In genomic region chr5:32552936-32553335, GRCh38 we compare ENCODE assay signal across 32 cellular contexts.
"Had no signal": no experiment of that assay in that cellular context is flagged by ENCODE, and none has a peak within 500 bp of the region (broad histone marks: within the 10 kb centered on the region; RNA-seq: fewer than 3 reads in every experiment).

No MANE protein-coding gene starts in this region.

- H3K4me1 ChIP-seq: adrenal gland, body of pancreas, breast epithelium had no signal

- H3K36me3 ChIP-seq: adrenal gland, brain microvascular endothelial cell, breast epithelium had no signal

- ATAC-seq: activated CD4-positive, alpha-beta T cell treated with anti-CD3 and anti-CD28 coated beads for 36 hours; activated CD8-positive, alpha-beta T cell treated with anti-CD3 and anti-CD28 coated beads for 36 hours; activated naive CD4-positive, alpha-beta T cell treated with anti-CD3 and anti-CD28 coated beads, Interleukin-2, amount 50 U/mL, for 72 hours; activated T-cell treated with anti-CD3 and anti-CD28 coated beads, Interleukin-2, amount 50 U/mL, for 4 hours; activated T-cell treated with anti-CD3 and anti-CD28 coated beads, Interleukin-2, amount 50 U/mL, for 72 hours; activated T-helper 17 cell treated with anti-CD3 and anti-CD28 coated beads, Interleukin-2, amount 50 U/mL, for 72 hours; body of pancreas had no signal

- H3K27ac ChIP-seq: adrenal gland, body of pancreas, brain microvascular endothelial cell, breast epithelium, VCaP had no signal

- H3K27me3 ChIP-seq: adrenal gland, body of pancreas, brain microvascular endothelial cell, breast epithelium had no signal

- H3K9me3 ChIP-seq: adrenal gland, body of pancreas, breast epithelium had no signal

- FAIRE-seq: astrocyte, TTC549 had no signal

- H3K4me3 ChIP-seq: adrenal gland, body of pancreas, breast epithelium had no signal

- DNase-seq: activated B cell treated with CpG ODN at 0.5 μM for 24 hours; activated CD4-positive, alpha-beta memory T cell treated with anti-CD3 and anti-CD28 coated beads for 36 hours; activated CD4-positive, alpha-beta T cell treated with anti-CD3 and anti-CD28 coated beads for 1 hour; activated CD4-positive, alpha-beta T cell treated with anti-CD3 and anti-CD28 coated beads for 36 hours; activated CD4-positive, alpha-beta T cell treated with anti-CD3 and anti-CD28 coated beads for 48 hours; activated CD4-positive, alpha-beta T cell treated with anti-CD3 and anti-CD28 coated beads, Interleukin-2, amount 10 ng/mL, durations not matched to agents 7 days and 5 days; activated CD8-positive, alpha-beta memory T cell treated with anti-CD3 and anti-CD28 coated beads, Interleukin-2, amount 50 U/mL, for 4 hours; activated CD8-positive, alpha-beta T cell treated with anti-CD3 and anti-CD28 coated beads for 36 hours; activated effector memory CD4-positive, alpha-beta T cell treated with anti-CD3 and anti-CD28 coated beads, Interleukin-2, amount 50 U/mL, for 16 hours; activated gamma-delta T cell treated with Interleukin-2 at 50 U/mL for 16 hours; activated naive CD4-positive, alpha-beta T cell; activated naive CD4-positive, alpha-beta T cell treated with anti-CD3 and anti-CD28 coated beads for 36 hours; activated naive CD4-positive, alpha-beta T cell treated with anti-CD3 and anti-CD28 coated beads, Interleukin-2, amount 50 U/mL, for 16 hours; activated naive CD8-positive, alpha-beta T cell treated with anti-CD3 and anti-CD28 coated beads for 36 hours; activated T-cell treated with anti-CD3 and anti-CD28 coated beads for 4 hours; activated T-cell treated with anti-CD3 and anti-CD28 coated beads, Interleukin-2, amount 50 U/mL, for 1 hour; activated T-cell treated with anti-CD3 and anti-CD28 coated beads, Interleukin-2, amount 50 U/mL, for 4 hours; activated T-cell treated with anti-CD3 and anti-CD28 coated beads, Interleukin-2, amount 50 U/mL, for 72 hours; adrenal gland; amniotic stem cell; aorta; body of pancreas; brain microvascular endothelial cell; central memory CD4-positive, alpha-beta T cell; T-helper 2 cell; T-helper 9 cell had no signal
